In the genomic region with DNA sequence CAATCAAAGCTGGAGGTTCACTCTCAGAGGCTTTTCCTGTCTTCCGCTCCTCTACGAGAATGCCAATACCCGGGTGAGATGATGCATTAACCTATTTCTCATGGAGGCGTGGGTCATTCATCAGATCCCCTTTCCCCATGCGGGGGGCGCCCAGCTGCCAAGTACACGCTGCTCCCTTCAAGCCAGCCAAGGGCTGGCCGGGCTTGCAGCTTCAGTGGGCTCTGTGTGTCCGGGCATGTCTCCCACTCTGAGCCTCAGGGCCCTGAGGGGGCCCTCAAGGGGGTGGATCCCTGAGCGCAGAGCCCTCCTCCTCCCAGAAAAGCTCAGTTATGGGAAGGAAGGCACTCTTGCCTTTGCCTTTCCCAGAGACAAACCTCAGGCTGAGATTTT, we compare ENCODE assay signal across 16 cellular contexts.
DNase-seq lines count a peak whose midpoint lies in the region; TF ChIP-seq lines count a peak whose summit lies in the region.
"Had no signal": no experiment of that assay in that cellular context is flagged by ENCODE, and none has a peak within 500 bp of the region (broad histone marks: within the 10 kb centered on the region; RNA-seq: fewer than 3 reads in every experiment).

No MANE protein-coding gene starts in this region.

- peaks cover 11% of the 10 kb centered on the region for H3K27me3 Mint-ChIP-seq in brain
- H3K27me3 Mint-ChIP-seq: CD4-positive, CD25-positive, alpha-beta regulatory T cell had no signal

- H2BK5ac ChIP-seq in neuronal stem cell (ENCODE audit: low read length), result peak overlapping the region; percentile 72

- no peak overlapping the region for H3K14ac ChIP-seq in neuronal stem cell (ENCODE audit: low read length)

- no peak overlapping the region for H2BK120ac ChIP-seq in neuronal stem cell (ENCODE audit: low read depth, low read length)

- peak; percentile 18 for DNase-seq in globus pallidus (ENCODE audit: low spot score)
- DNase-seq in neuronal stem cell (ENCODE audit: low spot score), result no peak
- DNase-seq in cerebellar cortex (ENCODE audit: low spot score), result no peak
- no peak for DNase-seq in stimulated activated CD4-positive, alpha-beta T cell treated with anti-CD3 and anti-CD28 coated beads, Interleukin-15, amount 100 ng/mL, for 24 hours
- no peak for DNase-seq in SIG-M5 (lab: John Stamatoyannopoulos, UW)
- DNase-seq: CD4-positive, CD25-positive, alpha-beta regulatory T cell; EL; KBM-7; NCI-H1092; NCI-H1436 treated with DMSO at 0.1 percent for 48 hours; NCI-H1930; PC-9 had no signal

- H3K4me1 Mint-ChIP-seq in brain, result peaks cover 26% of the 10 kb centered on the region
- H3K4me1 Mint-ChIP-seq: CD4-positive, CD25-positive, alpha-beta regulatory T cell had no signal

- no peak overlapping the region for H3K4me2 ChIP-seq in neuronal stem cell (ENCODE audit: insufficient read depth, low read length, poor library complexity, severe bottlenecking)
- H3K4me2 ChIP-seq: PC-9 had no signal

- H3K4ac ChIP-seq in neuronal stem cell (ENCODE audit: low read length), result no peak overlapping the region

- H4K91ac ChIP-seq in neuronal stem cell (ENCODE audit: low read depth, low read length, poor library complexity), result no peak overlapping the region

- no peak overlapping the region for H4K8ac ChIP-seq in neuronal stem cell (ENCODE audit: low read depth, low read length)

- H3K4me3 Mint-ChIP-seq in brain, result no peak overlapping the region
- H3K4me3 Mint-ChIP-seq: CD4-positive, CD25-positive, alpha-beta regulatory T cell had no signal

- no peak overlapping the region for H2BK15ac ChIP-seq in neuronal stem cell (ENCODE audit: low read length)

- H3K79me1 ChIP-seq in neuronal stem cell (ENCODE audit: low read depth, low read length), result no peaks in the 10 kb centered on the region

- no peak overlapping the region for H2AK5ac ChIP-seq in neuronal stem cell (ENCODE audit: low read depth, low read length)

- H3K27me3 ChIP-seq in neuronal stem cell (ENCODE audit: control insufficient read depth in 3 of 3, insufficient read depth in 3 of 3, low read depth in 1 of 3, low read length in 3 of 3) (no peaks in the 10 kb centered on the region), subcutaneous abdominal adipose tissue (ENCODE audit: control insufficient read depth in 5 of 5, insufficient read depth in 4 of 5, low read length in 5 of 5) (no peaks in the 10 kb centered on the region)

- H3K9ac ChIP-seq in neuronal stem cell (ENCODE audit: low read depth, low read length, poor library complexity), result no peak overlapping the region
- peak overlapping the region in 1 of 5 donors; percentile 4 for H3K9ac ChIP-seq in subcutaneous abdominal adipose tissue (ENCODE audit: low read length in 5 of 5)

- no peak overlapping the region for H3K23ac ChIP-seq in neuronal stem cell (ENCODE audit: low read depth, low read length, poor library complexity)

- WGBS in neuronal stem cell (ENCODE audit: extremely low coverage in 2 of 2, insufficient read length in 2 of 2, insufficient replicate concordance in 1 of 2), 2 donors, result no CpG with 5 or more reads among the region's 10 CpGs

- no peaks in the 10 kb centered on the region for H3K36me3 Mint-ChIP-seq in brain
- H3K36me3 Mint-ChIP-seq: CD4-positive, CD25-positive, alpha-beta regulatory T cell had no signal

- H3K27ac Mint-ChIP-seq in brain, result peak overlapping the region in 3 of 5 experiments; percentile 35 to 84 (median 60)
- H3K27ac Mint-ChIP-seq: CD4-positive, CD25-positive, alpha-beta regulatory T cell had no signal

- no peak overlapping the region for H3K27ac ChIP-seq in neuronal stem cell (replicated peaks; ENCODE audit: low read length)
- peak overlapping the region; percentile 41 for H3K27ac ChIP-seq in subcutaneous abdominal adipose tissue (ENCODE audit: low read depth, low read length)
- H3K27ac ChIP-seq: PC-9 had no signal

- no peaks in the 10 kb centered on the region for H3K9me3 ChIP-seq in neuronal stem cell (replicated peaks in 1 of 2; ENCODE audit: control insufficient read depth in 2 of 2, insufficient read depth in 1 of 2, low read depth in 1 of 2, low read length in 2 of 2)
- H3K9me3 ChIP-seq in subcutaneous abdominal adipose tissue (ENCODE audit: control insufficient read depth in 5 of 5, low read length in 5 of 5), result peaks cover 0 to 11% (median 10%) of the 10 kb centered on the region in 5 donors
- H3K9me3 ChIP-seq: HAP-1 had no signal

- no peak overlapping the region for H3K4me3 ChIP-seq in neuronal stem cell (ENCODE audit: low read length in 2 of 2)
- no peak overlapping the region for H3K4me3 ChIP-seq in subcutaneous abdominal adipose tissue (ENCODE audit: low read depth in 1 of 5, low read length in 5 of 5)
- H3K4me3 ChIP-seq: GM12878, HAP-1, PC-9 had no signal

- peak overlapping the region; percentile 77 for H3K18ac ChIP-seq in neuronal stem cell (ENCODE audit: low read length)

- no peak for TF ChIP-seq CTCF in brain (conservative IDR thresholded peaks at IDR 0.05)

- H2AFZ ChIP-seq in neuronal stem cell (ENCODE audit: low read length), result no peak overlapping the region
- H2AFZ ChIP-seq: PC-9 had no signal

- H2BK12ac ChIP-seq in neuronal stem cell (ENCODE audit: low read length), result no peak overlapping the region

- no peaks in the 10 kb centered on the region for H3K36me3 ChIP-seq in neuronal stem cell (replicated peaks in 1 of 2; ENCODE audit: control insufficient read depth in 2 of 2, insufficient read depth in 2 of 2, low read length in 2 of 2)
- H3K36me3 ChIP-seq in subcutaneous abdominal adipose tissue (ENCODE audit: control insufficient read depth in 5 of 5, insufficient read depth in 5 of 5, low read length in 5 of 5), result no peaks in the 10 kb centered on the region
- H3K36me3 ChIP-seq: HAP-1 had no signal

- peaks cover 0 to 12% (median 6%) of the 10 kb centered on the region in 5 experiments for H3K9me3 Mint-ChIP-seq in brain

- H3K4me1 ChIP-seq in neuronal stem cell (ENCODE audit: control insufficient read depth in 2 of 2, insufficient read depth in 1 of 2, low read depth in 1 of 2, low read length in 2 of 2) (peaks cover 0 to 6% of the 10 kb centered on the region in 2 donors), subcutaneous abdominal adipose tissue (ENCODE audit: control insufficient read depth in 5 of 5, insufficient read depth in 5 of 5, low read length in 5 of 5) (peaks cover 3 to 32% (median 27%) of the 10 kb centered on the region in 5 donors)
- H3K4me1 ChIP-seq: HAP-1 had no signal
